Comparison of ENCODE assay signal across 19 cellular contexts in genomic region chr4:7735395-7735794, GRCh38.
"Had no signal": no experiment of that assay in that cellular context is flagged by ENCODE, and none has a peak within 500 bp of the region (broad histone marks: within the 10 kb centered on the region; RNA-seq: fewer than 3 reads in every experiment).

No MANE protein-coding gene starts in this region.

- H3K36me3 ChIP-seq: left ventricle myocardium inferior, pancreas, prostate gland, vagina had no signal

- H3K4me1 ChIP-seq: left ventricle myocardium inferior, pancreas, prostate gland, tibial nerve, vagina had no signal

- H3K9me3 ChIP-seq: left ventricle myocardium inferior, mucosa of descending colon, pancreas, prostate gland, vagina had no signal

- DNase-seq: islet precursor cell; midbrain; naive thymus-derived CD4-positive, alpha-beta T cell; nucleus accumbens; retina; stimulated activated CD4-positive, alpha-beta T cell treated with anti-CD3 and anti-CD28 coated beads, Interleukin-12 subunit alpha, Interleukin-12 subunit beta, amount 100 ng/mL, for 4 hours; stimulated activated CD4-positive, alpha-beta T cell treated with anti-CD3 and anti-CD28 coated beads, Interleukin-15, amount 100 ng/mL, for 24 hours; stimulated activated CD4-positive, alpha-beta T cell treated with anti-CD3 and anti-CD28 coated beads, Interleukin-2, amount 100 ng/mL, for 24 hours; stimulated activated CD4-positive, alpha-beta T cell treated with anti-CD3 and anti-CD28 coated beads, Interleukin-4, amount 100 ng/mL, for 1 hour; stimulated activated naive CD4-positive, alpha-beta T cell; substantia nigra had no signal

- H3K27ac ChIP-seq: hepatocyte, left ventricle myocardium inferior, pancreas, prostate gland, skin epidermis, tibial nerve, vagina had no signal

- H2AFZ ChIP-seq: hepatocyte had no signal

- H3K4me2 ChIP-seq: hepatocyte had no signal

- H3K27me3 ChIP-seq: hepatocyte, pancreas, tibial nerve, vagina had no signal

- H3K4me3 ChIP-seq: hepatocyte, left ventricle myocardium inferior, mucosa of descending colon, pancreas, prostate gland, skin epidermis, tibial nerve, vagina had no signal
